10 cellular contexts compared by ENCODE assay signal in genomic region chr3:11434017-11434526, GRCh38.
DNase-seq lines count a peak whose midpoint lies in the region; ATAC-seq and TF ChIP-seq lines count a peak whose summit lies in the region.
"Had no signal": no experiment of that assay in that cellular context is flagged by ENCODE, and none has a peak within 500 bp of the region (broad histone marks: within the 10 kb centered on the region; RNA-seq: fewer than 3 reads in every experiment).

No MANE protein-coding gene starts in this region.

- H3K9me3 ChIP-seq in heart right ventricle: no peaks in the 10 kb centered on the region

- 11 to 20% methylated on average over 3 of the region's 3 CpGs for WGBS in heart right ventricle, 2 donors

- H3K27me3 ChIP-seq in heart right ventricle: no peaks in the 10 kb centered on the region

- H3K4me1 ChIP-seq in heart right ventricle: peaks cover 3 to 46% (median 28%) of the 10 kb centered on the region in 9 donors

- DNase-seq in Ammon's horn (ENCODE audit: low spot score) (peak; percentile 66), astrocyte of the cerebellum (ENCODE audit: low read depth) (peak; percentile 51), heart right ventricle (peak; percentile 32 to 64), putamen (ENCODE audit: low spot score) (peak; percentile 73), 8988T (no peak)
- DNase-seq: NK-92 treated with Interleukin-12 subunit alpha and Interleukin-12 subunit beta, amount 100 ng/mL, for 24 hours; stimulated activated CD4-positive, alpha-beta T cell treated with anti-CD3 and anti-CD28 coated beads, Interleukin-2, amount 100 ng/mL, for 48 hours had no signal

- intact Hi-C loops in heart right ventricle (cut with DNase I): no loop called here

- no peak for TF ChIP-seq CTCF in astrocyte of the cerebellum (IDR thresholded peaks at IDR 0.05; ENCODE audit: low read depth, low read length, missing control alignments)
- TF ChIP-seq CTCF in heart right ventricle (IDR thresholded peaks at IDR 0.05): no peak

- in situ Hi-C loops in astrocyte of the cerebellum (cut with HindIII; ENCODE audit: low sequenced_read_pairs): no loop called here

- ATAC-seq in heart right ventricle (peak; percentile 81 to 88 (median 85)), HG02885 (IDR thresholded peaks at IDR 0.05; ENCODE audit: poor library complexity, unreplicated experiment) (no peak), GM18907 (IDR thresholded peaks at IDR 0.05; ENCODE audit: unreplicated experiment) (no peak)
- no peak for ATAC-seq in activated CD4-positive, CD25-positive, alpha-beta regulatory T cell treated with anti-CD3 and anti-CD28 coated beads, Interleukin-2, amount 50 U/mL, for 24 hours

- peak overlapping the region; percentile 13 to 78 (median 64) for H3K27ac ChIP-seq in heart right ventricle

- H3K4me3 ChIP-seq in astrocyte of the cerebellum (ENCODE audit: low read depth, low read length) (no peak overlapping the region), heart right ventricle (no peak overlapping the region)

- no peaks in the 10 kb centered on the region for H3K36me3 ChIP-seq in heart right ventricle

Comparison
In these comparisons a context has a peak if more than half of its experiments do, and no peak if none do; other contexts are left out.
1. ATAC-seq: peak in heart right ventricle (8 of 8); none in HG02885 (single experiment), activated CD4-positive, CD25-positive, alpha-beta regulatory T cell treated with anti-CD3 and anti-CD28 coated beads, Interleukin-2, amount 50 U/mL, for 24 hours (0 of 2) and GM18907 (single experiment).